In genomic region chr18:159037-159652, GRCh38 we compare ENCODE assay signal across 8 cellular contexts. TPM values are rescaled to one million over a fixed set of nuclear protein-coding genes. Genes with fewer than 3 reads are reported as not detected.
A peak's percentile ranks its signal among the peaks of the same experiment; 100 is the strongest.
DNase-seq lines count a peak whose midpoint lies in the region; ATAC-seq and TF ChIP-seq lines count a peak whose summit lies in the region.

No MANE protein-coding gene starts in this region.

- POLR2A ChIA-PET in activated naive CD8-positive, alpha-beta T cell treated with anti-CD3 and anti-CD28 coated beads, Interleukin-2, amount 10 ng/mL, durations not matched to agents 7 days and 5 days (lab: Charles Lee) = interaction anchor here (0.7 kb wide), 1 partner anchor 109 kb away, joined by 3 read pairs; the partner anchor contains the start of gene THOC1

- no peaks in the 10 kb centered on the region for H3K9me3 Mint-ChIP-seq in activated naive CD8-positive, alpha-beta T cell treated with anti-CD3 and anti-CD28 coated beads, Interleukin-2, amount 10 ng/mL, durations not matched to agents 7 days and 5 days

- H3K27me3 Mint-ChIP-seq in activated naive CD8-positive, alpha-beta T cell treated with anti-CD3 and anti-CD28 coated beads, Interleukin-2, amount 10 ng/mL, durations not matched to agents 7 days and 5 days = no peaks in the 10 kb centered on the region

- 2 to 4% (median 3%) methylated on average over 23 of the region's 23 CpGs for WGBS in spleen, 5 donors

- H3K9me3 ChIP-seq in spleen = no peaks in the 10 kb centered on the region

- no peaks in the 10 kb centered on the region for H3K27me3 ChIP-seq in spleen (replicated peaks in 1 of 7)

- H3K36me3 ChIP-seq in spleen = peaks cover 0 to 22% (median 7%) of the 10 kb centered on the region in 6 donors

- no peak for TF ChIP-seq CTCF in spleen (IDR thresholded peaks at IDR 0.05 in 8 of 11, conservative IDR thresholded peaks at IDR 0.05 in 3 of 11)

- peaks cover 12 to 50% (median 32%) of the 10 kb centered on the region in 6 donors for H3K4me1 ChIP-seq in spleen

- peak; percentile 4 to 36 for DNase-seq in NCI-H2081 (lab: John Stamatoyannopoulos, UW)
- no peak for DNase-seq in NCI-H2081 treated with DMSO at 0.1 percent for 48 hours (lab: John Stamatoyannopoulos, UW)
- DNase-seq in activated naive CD8-positive, alpha-beta T cell treated with anti-CD3 and anti-CD28 coated beads, Interleukin-2, amount 10 ng/mL, durations not matched to agents 7 days and 5 days = no peak
- DNase-seq in spleen = no peak
- no peak for DNase-seq in NCI-H2029 treated with DMSO at 0.1 percent for 48 hours (lab: John Stamatoyannopoulos, UW)
- no peak for DNase-seq in activated CD4-positive, CD25-positive, alpha-beta regulatory T cell treated with anti-CD3 and anti-CD28 coated beads, Interleukin-2, amount 50 U/mL, for 72 hours

- peaks cover 22% of the 10 kb centered on the region for H3K4me1 Mint-ChIP-seq in activated naive CD8-positive, alpha-beta T cell treated with anti-CD3 and anti-CD28 coated beads, Interleukin-2, amount 10 ng/mL, durations not matched to agents 7 days and 5 days

- ATAC-seq in activated naive CD8-positive, alpha-beta T cell treated with anti-CD3 and anti-CD28 coated beads, Interleukin-2, amount 10 ng/mL, durations not matched to agents 7 days and 5 days (ENCODE audit: low read depth) = no peak

- peak overlapping the region; percentile 93 for H3K4me3 Mint-ChIP-seq in activated naive CD8-positive, alpha-beta T cell treated with anti-CD3 and anti-CD28 coated beads, Interleukin-2, amount 10 ng/mL, durations not matched to agents 7 days and 5 days

- peak overlapping the region; percentile 48 to 94 (median 88) for H3K27ac ChIP-seq in spleen

- intact Hi-C loops in spleen (cut with DNase I; ENCODE audit: low total_unique reads) = no loop called here

- H3K36me3 Mint-ChIP-seq in activated naive CD8-positive, alpha-beta T cell treated with anti-CD3 and anti-CD28 coated beads, Interleukin-2, amount 10 ng/mL, durations not matched to agents 7 days and 5 days = peaks cover 7% of the 10 kb centered on the region

- TF ChIP-seq POLR2A in spleen (IDR thresholded peaks at IDR 0.05) = no peak

- no peak for TF ChIP-seq RAD21 in Ishikawa (IDR thresholded peaks at IDR 0.05; ENCODE audit: low read depth)

- TF ChIP-seq EP300 in Ishikawa (IDR thresholded peaks at IDR 0.05; ENCODE audit: borderline replicate concordance) = no peak

- peak overlapping the region; percentile 95 for H3K27ac Mint-ChIP-seq in activated naive CD8-positive, alpha-beta T cell treated with anti-CD3 and anti-CD28 coated beads, Interleukin-2, amount 10 ng/mL, durations not matched to agents 7 days and 5 days

- H3K4me3 ChIP-seq in iPS-11a (ENCODE audit: low read depth, low read length) (peak overlapping the region; percentile 83), spleen (peak overlapping the region; percentile 59 to 99 (median 97))

TF ChIP-seq in Ishikawa, 13 proteins besides CTCF, POLR2A, EP300 and RAD21:
- TF ChIP-seq TEAD4 (IDR thresholded peaks at IDR 0.05) (no peak), NFIC (IDR thresholded peaks at IDR 0.05) (no peak), YY1 (IDR thresholded peaks at IDR 0.05; ENCODE audit: low read depth) (peak; percentile 35; the same call in 1 of the 2 replicates)

RNA-seq across cellular contexts. Expression of gene USP14, which starts 0.8 kb away (rescaled TPM):
- 10 to 100 TPM; 53.0 to 57.0 TPM for total RNA-seq in activated naive CD8-positive, alpha-beta T cell treated with anti-CD3 and anti-CD28 coated beads, Interleukin-2, amount 10 ng/mL, durations not matched to agents 7 days and 5 days
- 10 to 100 TPM; 26.9 to 43.9 (median 34.1) TPM for total RNA-seq in spleen
- 10 to 100 TPM; 13.0 to 17.8 (median 16.7) TPM for polyA plus RNA-seq in spleen

Comparison
In these comparisons a context has a peak if more than half of its experiments do, and no peak if none do; other contexts are left out.
1. DNase-seq: peak in NCI-H2081 (2 of 2); none in NCI-H2081 treated with DMSO at 0.1 percent for 48 hours (single experiment), activated naive CD8-positive, alpha-beta T cell treated with anti-CD3 and anti-CD28 coated beads, Interleukin-2, amount 10 ng/mL, durations not matched to agents 7 days and 5 days (single experiment), spleen (single experiment), NCI-H2029 treated with DMSO at 0.1 percent for 48 hours (single experiment) and activated CD4-positive, CD25-positive, alpha-beta regulatory T cell treated with anti-CD3 and anti-CD28 coated beads, Interleukin-2, amount 50 U/mL, for 72 hours (single experiment).